ENCODE assay signal across 12 cellular contexts in genomic region chr5:10857333-10857723, GRCh38.
A peak's percentile ranks its signal among the peaks of the same experiment; 100 is the strongest.
DNase-seq lines count a peak whose midpoint lies in the region; ATAC-seq and TF ChIP-seq lines count a peak whose summit lies in the region.
"Had no signal": no experiment of that assay in that cellular context is flagged by ENCODE, and none has a peak within 500 bp of the region (broad histone marks: within the 10 kb centered on the region; RNA-seq: fewer than 3 reads in every experiment).

No MANE protein-coding gene starts in this region.

- no peak for ATAC-seq in GM21737 (IDR thresholded peaks at IDR 0.05; ENCODE audit: unreplicated experiment)
- ATAC-seq in activated CD4-positive, alpha-beta T cell treated with anti-CD3 and anti-CD28 coated beads for 36 hours = no peak

- TF ChIP-seq CTCF in GM10248 (IDR thresholded peaks at IDR 0.05; ENCODE audit: control extremely low read depth, extremely low read depth, low read depth, missing control alignments) = peak; percentile 4
- peak; percentile 6 for TF ChIP-seq CTCF in endodermal cell (conservative IDR thresholded peaks at IDR 0.05)
- TF ChIP-seq CTCF in neural cell (IDR thresholded peaks at IDR 0.05; ENCODE audit: poor library complexity, severe bottlenecking) = peak; percentile 13

- H3K27ac ChIP-seq in endodermal cell (ENCODE audit: low read depth, low read length) = no peak overlapping the region
- H3K27ac ChIP-seq in neural cell (ENCODE audit: low read length) = no peak overlapping the region

- H3K4me3 ChIP-seq in NT2/D1 (ENCODE audit: insufficient read length, low read depth) (no peak overlapping the region), endodermal cell (ENCODE audit: low read length) (no peak overlapping the region), neural cell (ENCODE audit: low read length) (peak overlapping the region; percentile 32)

- H2AFZ ChIP-seq in neural cell (ENCODE audit: low read depth, low read length) = no peak overlapping the region

- intact Hi-C loops in activated CD4-positive, alpha-beta T cell treated with anti-CD3 and anti-CD28 coated beads for 36 hours (cut with DNase I, micrococcal nuclease) = loop anchor here in 1 of 2 experiments (5.0 kb wide), 1 partner anchor 405 kb away; no protein-coding TSS in a partner anchor

- CTCF ChIA-PET in GM10248 (lab: Yijun Ruan, JAX) = interaction anchor here (1.0 to 1.9 kb wide), 5 partner anchors 10 to 33 kb away, joined by 3 to 7 read pairs (median 5); no protein-coding TSS in a partner anchor
- CTCF ChIA-PET in activated CD4-positive, alpha-beta T cell treated with anti-CD3 and anti-CD28 coated beads for 36 hours (lab: Charles Lee) = interaction anchor here (0.6 to 2.5 kb wide), 9 partner anchors 8 to 1167 kb away, joined by 3 to 7 read pairs (median 4); no protein-coding TSS in a partner anchor

- 62 to 74% methylated on average over 6 to 11 of the region's 11 CpGs for WGBS in endodermal cell (ENCODE audit: insufficient coverage in 1 of 2, insufficient read length in 1 of 2), 2 experiments

- no peaks in the 10 kb centered on the region for H3K79me2 ChIP-seq in neural cell (replicated peaks; ENCODE audit: insufficient read depth, low read length)

- H3K4me2 ChIP-seq in neural cell (ENCODE audit: low read length) = no peak overlapping the region

- TF ChIP-seq RAD21 in neural cell (conservative IDR thresholded peaks at IDR 0.05) = peak; percentile 3

- H3K27me3 Mint-ChIP-seq in endodermal cell (ENCODE audit: insufficient read depth) = peaks cover 32% of the 10 kb centered on the region
- H3K27me3 Mint-ChIP-seq in activated CD4-positive, alpha-beta T cell treated with anti-CD3 and anti-CD28 coated beads for 36 hours = peaks cover 10% of the 10 kb centered on the region

- H3K9me3 Mint-ChIP-seq in endodermal cell = no peaks in the 10 kb centered on the region
- no peaks in the 10 kb centered on the region for H3K9me3 Mint-ChIP-seq in activated CD4-positive, alpha-beta T cell treated with anti-CD3 and anti-CD28 coated beads for 36 hours (ENCODE audit: low read depth)

- no peaks in the 10 kb centered on the region for H4K20me1 ChIP-seq in neural cell (ENCODE audit: insufficient read depth)

- POLR2A ChIA-PET in GM10248 (lab: Yijun Ruan, JAX) = no interaction called here
- POLR2A ChIA-PET in activated CD4-positive, alpha-beta T cell treated with anti-CD3 and anti-CD28 coated beads for 36 hours (lab: Charles Lee) = no interaction called here

- H3K27me3 ChIP-seq in NT2/D1 (ENCODE audit: insufficient read depth, insufficient read length) (peaks cover 12% of the 10 kb centered on the region), endodermal cell (ENCODE audit: control insufficient read depth, insufficient read depth, low read length, poor library complexity, severe bottlenecking) (peaks cover 13% of the 10 kb centered on the region), neural cell (ENCODE audit: insufficient read depth, low read depth, low read length) (no peaks in the 10 kb centered on the region)

- H3K4me1 Mint-ChIP-seq in endodermal cell = peaks cover 36% of the 10 kb centered on the region
- H3K4me1 Mint-ChIP-seq in activated CD4-positive, alpha-beta T cell treated with anti-CD3 and anti-CD28 coated beads for 36 hours = no peaks in the 10 kb centered on the region

- no peaks in the 10 kb centered on the region for H3K9me2 ChIP-seq in neural cell (ENCODE audit: insufficient read depth, low read length)

- H3K36me3 Mint-ChIP-seq in endodermal cell (ENCODE audit: low read depth) = no peaks in the 10 kb centered on the region
- no peaks in the 10 kb centered on the region for H3K36me3 Mint-ChIP-seq in activated CD4-positive, alpha-beta T cell treated with anti-CD3 and anti-CD28 coated beads for 36 hours (ENCODE audit: low read depth)

- H3F3A ChIP-seq in neural cell (ENCODE audit: insufficient read depth, low read length, poor library complexity, severe bottlenecking) = no peaks in the 10 kb centered on the region

- H3K36me3 ChIP-seq in NT2/D1 (ENCODE audit: insufficient read depth, insufficient read length, low read length) (no peaks in the 10 kb centered on the region), endodermal cell (ENCODE audit: control insufficient read depth, insufficient read depth, low read length) (no peaks in the 10 kb centered on the region), neural cell (ENCODE audit: insufficient read depth, low read length) (no peaks in the 10 kb centered on the region)

- no peak overlapping the region for H3K27ac Mint-ChIP-seq in endodermal cell
- H3K27ac Mint-ChIP-seq in activated CD4-positive, alpha-beta T cell treated with anti-CD3 and anti-CD28 coated beads for 36 hours = no peak overlapping the region

- H3K9me3 ChIP-seq in NT2/D1 (ENCODE audit: insufficient read depth, low read length) (no peaks in the 10 kb centered on the region), endodermal cell (ENCODE audit: control insufficient read depth, low read length) (no peaks in the 10 kb centered on the region), neural cell (ENCODE audit: low read length) (no peaks in the 10 kb centered on the region)

- TF ChIP-seq EP300 in neural cell (conservative IDR thresholded peaks at IDR 0.05; ENCODE audit: poor library complexity, severe bottlenecking) = no peak

- DNase-seq in GM10248 (ENCODE audit: extremely low spot score) (no peak), NT2/D1 (ENCODE audit: low read depth, low spot score) (no peak), endodermal cell (peak; percentile 70)
- no peak for DNase-seq in activated CD4-positive, alpha-beta T cell treated with anti-CD3 and anti-CD28 coated beads for 48 hours
- no peak for DNase-seq in activated CD4-positive, alpha-beta T cell treated with anti-CD3 and anti-CD28 coated beads for 36 hours
- no peak for DNase-seq in activated CD8-positive, alpha-beta memory T cell treated with anti-CD3 and anti-CD28 coated beads, Interleukin-2, amount 50 U/mL, for 48 hours
- DNase-seq: activated CD4-positive, alpha-beta T cell treated with anti-CD3 and anti-CD28 coated beads for 1 hour; AML-193; NCI-H187 treated with DMSO at 0.1 percent for 48 hours; NCI-H524 treated with DMSO at 0.1 percent for 48 hours had no signal

- peak overlapping the region; percentile 13 for H3K4me3 Mint-ChIP-seq in endodermal cell
- H3K4me3 Mint-ChIP-seq in activated CD4-positive, alpha-beta T cell treated with anti-CD3 and anti-CD28 coated beads for 36 hours = no peak overlapping the region

- H3K9ac ChIP-seq in NT2/D1 (ENCODE audit: insufficient read length, low read depth) (peak overlapping the region; percentile 58), endodermal cell (ENCODE audit: extremely low read depth, low read length, poor library complexity, severe bottlenecking) (no peak overlapping the region), neural cell (ENCODE audit: low read length) (no peak overlapping the region)

- peaks cover 8% of the 10 kb centered on the region for H3K4me1 ChIP-seq in NT2/D1 (ENCODE audit: insufficient read depth, insufficient read length)
- H3K4me1 ChIP-seq in endodermal cell (ENCODE audit: control insufficient read depth, insufficient read depth, low read length) = peaks cover 33% of the 10 kb centered on the region

TF ChIP-seq in neural cell, 6 proteins besides CTCF, POLR2A, EP300 and RAD21:
- TF ChIP-seq REST (IDR thresholded peaks at IDR 0.05; ENCODE audit: borderline replicate concordance) (no peak), SMC3 (conservative IDR thresholded peaks at IDR 0.05; ENCODE audit: poor library complexity) (peak; percentile 18)
